ENCODE assay signal across 2 cellular contexts in genomic region chr9:136849038-136849959, GRCh38.
TF ChIP-seq lines count a peak whose summit lies in the region.

TSS of gene PHPT1 (plus strand) at chr9:136849409. CDS start at chr9:136849431, 22 bp downstream.

TF ChIP-seq in HCT116, 20 proteins besides CTCF, POLR2A, EP300 and RAD21 (continued from another document):
- TF ChIP-seq EGR1 (IDR thresholded peaks at IDR 0.05; ENCODE audit: low read depth) (no peak), TCF7L2 (IDR thresholded peaks at IDR 0.05; ENCODE audit: borderline replicate concordance, extremely low read depth, insufficient read depth, insufficient read length) (peak; percentile 67), YY1 (IDR thresholded peaks at IDR 0.05; ENCODE audit: extremely low read depth, insufficient replicate concordance, low read depth, low read length) (peak; percentile 77), CEBPB (IDR thresholded peaks at IDR 0.05; ENCODE audit: low read depth) (no peak)

TF ChIP-seq in neural cell, 6 proteins besides CTCF, POLR2A, EP300 and RAD21 (continued from another document):
- TF ChIP-seq, protein P1, sequence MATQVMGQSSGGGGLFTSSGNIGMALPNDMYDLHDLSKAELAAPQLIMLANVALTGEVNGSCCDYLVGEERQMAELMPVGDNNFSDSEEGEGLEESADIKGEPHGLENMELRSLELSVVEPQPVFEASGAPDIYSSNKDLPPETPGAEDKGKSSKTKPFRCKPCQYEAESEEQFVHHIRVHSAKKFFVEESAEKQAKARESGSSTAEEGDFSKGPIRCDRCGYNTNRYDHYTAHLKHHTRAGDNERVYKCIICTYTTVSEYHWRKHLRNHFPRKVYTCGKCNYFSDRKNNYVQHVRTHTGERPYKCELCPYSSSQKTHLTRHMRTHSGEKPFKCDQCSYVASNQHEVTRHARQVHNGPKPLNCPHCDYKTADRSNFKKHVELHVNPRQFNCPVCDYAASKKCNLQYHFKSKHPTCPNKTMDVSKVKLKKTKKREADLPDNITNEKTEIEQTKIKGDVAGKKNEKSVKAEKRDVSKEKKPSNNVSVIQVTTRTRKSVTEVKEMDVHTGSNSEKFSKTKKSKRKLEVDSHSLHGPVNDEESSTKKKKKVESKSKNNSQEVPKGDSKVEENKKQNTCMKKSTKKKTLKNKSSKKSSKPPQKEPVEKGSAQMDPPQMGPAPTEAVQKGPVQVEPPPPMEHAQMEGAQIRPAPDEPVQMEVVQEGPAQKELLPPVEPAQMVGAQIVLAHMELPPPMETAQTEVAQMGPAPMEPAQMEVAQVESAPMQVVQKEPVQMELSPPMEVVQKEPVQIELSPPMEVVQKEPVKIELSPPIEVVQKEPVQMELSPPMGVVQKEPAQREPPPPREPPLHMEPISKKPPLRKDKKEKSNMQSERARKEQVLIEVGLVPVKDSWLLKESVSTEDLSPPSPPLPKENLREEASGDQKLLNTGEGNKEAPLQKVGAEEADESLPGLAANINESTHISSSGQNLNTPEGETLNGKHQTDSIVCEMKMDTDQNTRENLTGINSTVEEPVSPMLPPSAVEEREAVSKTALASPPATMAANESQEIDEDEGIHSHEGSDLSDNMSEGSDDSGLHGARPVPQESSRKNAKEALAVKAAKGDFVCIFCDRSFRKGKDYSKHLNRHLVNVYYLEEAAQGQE (IDR thresholded peaks at IDR 0.05; ENCODE audit: borderline replicate concordance) = peak; percentile 56
